In genomic region chr20:48193626-48194025, GRCh38 we compare ENCODE assay signal across 26 cellular contexts.
"Had no signal": no experiment of that assay in that cellular context is flagged by ENCODE, and none has a peak within 500 bp of the region (broad histone marks: within the 10 kb centered on the region; RNA-seq: fewer than 3 reads in every experiment).

No MANE protein-coding gene starts in this region.

- H3K4me3 Mint-ChIP-seq: dendritic cell treated with granulocyte-macrophage colony-stimulating factor and Interleukin-4, amounts not matched to agents 40 ng/mL and 50 ng/mL, for 4 days; endodermal cell; memory B cell; natural killer cell; stimulated activated naive B cell treated with anti-CD40 and anti-IgM and Interleukin-4, amounts not matched to agents 10 μg/mL and 1 μg/mL and 100 μg/mL, for 72 hours; stimulated activated naive CD8-positive, alpha-beta T cell treated with anti-CD3 and anti-CD28 coated beads, Interleukin-15, Interleukin-2, amounts not matched to agents 100 ng/mL and 50 ng/mL, for 24 hours had no signal

- H3K36me3 Mint-ChIP-seq: memory B cell, natural killer cell had no signal

- H3K4me1 ChIP-seq: heart right ventricle, right lobe of liver, upper lobe of right lung, uterus had no signal

- H3K36me3 ChIP-seq: colonic mucosa, esophagus muscularis mucosa, heart right ventricle, ovary, right lobe of liver, thoracic aorta, tibial nerve, upper lobe of right lung, uterus had no signal

- H3K4me3 ChIP-seq: colonic mucosa, esophagus muscularis mucosa, heart right ventricle, lung, ovary, right lobe of liver, thoracic aorta, tibial nerve, upper lobe of right lung, uterus had no signal

- H3K9me3 ChIP-seq: colonic mucosa, esophagus muscularis mucosa, ovary, right lobe of liver, thoracic aorta, tibial nerve, upper lobe of right lung, uterus had no signal

- ATAC-seq: heart right ventricle; natural killer cell; right lobe of liver; stimulated activated naive B cell treated with anti-CD40 and anti-IgM and Interleukin-4, amounts not matched to agents 10 μg/mL and 1 μg/mL and 100 μg/mL, for 72 hours; upper lobe of right lung had no signal

- H3K27ac ChIP-seq: colonic mucosa, epithelial cell of prostate, esophagus muscularis mucosa, heart right ventricle, ovary, right lobe of liver, thoracic aorta, tibial nerve, upper lobe of right lung, uterus had no signal

- H3K9me3 Mint-ChIP-seq: dendritic cell treated with granulocyte-macrophage colony-stimulating factor and Interleukin-4, amounts not matched to agents 40 ng/mL and 50 ng/mL, for 4 days; memory B cell; natural killer cell; stimulated activated naive B cell treated with anti-CD40 and anti-IgM and Interleukin-4, amounts not matched to agents 10 μg/mL and 1 μg/mL and 100 μg/mL, for 72 hours; stimulated activated naive CD8-positive, alpha-beta T cell treated with anti-CD3 and anti-CD28 coated beads, Interleukin-15, Interleukin-2, amounts not matched to agents 100 ng/mL and 50 ng/mL, for 24 hours had no signal

- H3K27me3 Mint-ChIP-seq: dendritic cell treated with granulocyte-macrophage colony-stimulating factor and Interleukin-4, amounts not matched to agents 40 ng/mL and 50 ng/mL, for 4 days; stimulated activated naive CD8-positive, alpha-beta T cell treated with anti-CD3 and anti-CD28 coated beads, Interleukin-15, Interleukin-2, amounts not matched to agents 100 ng/mL and 50 ng/mL, for 24 hours had no signal

- H3K27me3 ChIP-seq: colonic mucosa, esophagus muscularis mucosa, ovary, right lobe of liver, tibial nerve, upper lobe of right lung, uterus had no signal

- DNase-seq: effector CD8-positive, alpha-beta T cell; endodermal cell; foreskin melanocyte; glutamatergic neuron; heart right ventricle; hippocampal formation; natural killer cell; occipital lobe; retina; right lobe of liver; small intestine; stimulated activated CD4-positive, alpha-beta T cell treated with anti-CD3 and anti-CD28 coated beads, Interleukin-15, amount 100 ng/mL, for 24 hours; stimulated activated CD4-positive, alpha-beta T cell treated with anti-CD3 and anti-CD28 coated beads, Interleukin-2, amount 100 ng/mL, for 48 hours; stimulated activated naive B cell treated with anti-CD40 and anti-IgM and Interleukin-4, amounts not matched to agents 10 μg/mL and 1 μg/mL and 100 μg/mL, for 72 hours; upper lobe of right lung; uterus had no signal

- H3K4me1 Mint-ChIP-seq: memory B cell; natural killer cell; stimulated activated naive B cell treated with anti-CD40 and anti-IgM and Interleukin-4, amounts not matched to agents 10 μg/mL and 1 μg/mL and 100 μg/mL, for 72 hours had no signal

- H3K27ac Mint-ChIP-seq: dendritic cell treated with granulocyte-macrophage colony-stimulating factor and Interleukin-4, amounts not matched to agents 40 ng/mL and 50 ng/mL, for 4 days; endodermal cell; memory B cell; natural killer cell; stimulated activated naive B cell treated with anti-CD40 and anti-IgM and Interleukin-4, amounts not matched to agents 10 μg/mL and 1 μg/mL and 100 μg/mL, for 72 hours; stimulated activated naive CD8-positive, alpha-beta T cell treated with anti-CD3 and anti-CD28 coated beads, Interleukin-15, Interleukin-2, amounts not matched to agents 100 ng/mL and 50 ng/mL, for 24 hours had no signal
